9 cellular contexts compared by ENCODE assay signal in genomic region chr10:6300106-6300783, GRCh38.
DNase-seq lines count a peak whose midpoint lies in the region; ATAC-seq and TF ChIP-seq lines count a peak whose summit lies in the region.
"Had no signal": no experiment of that assay in that cellular context is flagged by ENCODE, and none has a peak within 500 bp of the region (broad histone marks: within the 10 kb centered on the region; RNA-seq: fewer than 3 reads in every experiment).

No MANE protein-coding gene starts in this region.

- no peaks in the 10 kb centered on the region for H3K79me2 ChIP-seq in DOHH2 (ENCODE audit: control insufficient read depth, low read length)

- peak overlapping the region; percentile 83 for H3K4me2 ChIP-seq in DOHH2 (ENCODE audit: low read length)

- H4K20me1 ChIP-seq in DOHH2 (ENCODE audit: control insufficient read depth, insufficient read depth, low read depth, low read length): no peaks in the 10 kb centered on the region

- H3K4me3 ChIP-seq in DOHH2 (ENCODE audit: low read length): peak overlapping the region; percentile 62

- H3K27me3 ChIP-seq in DOHH2 (ENCODE audit: control insufficient read depth, low read length): no peaks in the 10 kb centered on the region

- H3K9me3 ChIP-seq in DOHH2 (ENCODE audit: control insufficient read depth, insufficient read depth, low read length): no peaks in the 10 kb centered on the region

- no peaks in the 10 kb centered on the region for H3K9me2 ChIP-seq in DOHH2 (replicated peaks; ENCODE audit: control insufficient read depth, low read length)

- DNase-seq in activated CD4-positive, CD25-positive, alpha-beta regulatory T cell treated with anti-CD3 and anti-CD28 coated beads, Interleukin-2, amount 50 U/mL, for 72 hours: peak; percentile 34
- peak; percentile 12 for DNase-seq in fibroblast of the conjunctiva (ENCODE audit: low read depth)
- DNase-seq in stimulated activated CD4-positive, alpha-beta T cell treated with anti-CD3 and anti-CD28 coated beads, Interleukin-4, amount 100 ng/mL, for 24 hours: peak; percentile 26
- DNase-seq in NCI-H128 (lab: John Stamatoyannopoulos, UW; ENCODE audit: unreplicated experiment): no peak
- DNase-seq in NCI-H748 treated with DMSO at 0.1 percent for 48 hours (lab: John Stamatoyannopoulos, UW): no peak

- H3K27ac ChIP-seq in DOHH2 (ENCODE audit: low read depth, low read length): peak overlapping the region; percentile 91

- peaks cover 18% of the 10 kb centered on the region for H3F3A ChIP-seq in DOHH2 (ENCODE audit: control insufficient read depth, insufficient read depth)

- no peak for TF ChIP-seq CTCF in DOHH2 (IDR thresholded peaks at IDR 0.05; ENCODE audit: low read depth, low read length, poor library complexity, severe bottlenecking)

- H3K4me1 ChIP-seq in DOHH2 (ENCODE audit: control insufficient read depth, low read length): peaks cover 87% of the 10 kb centered on the region

- ATAC-seq in GM19468 (IDR thresholded peaks at IDR 0.05; ENCODE audit: extremely low read depth, unreplicated experiment): peak; percentile 89
- ATAC-seq in HG03521 (IDR thresholded peaks at IDR 0.05; ENCODE audit: unreplicated experiment): peak; percentile 82
- ATAC-seq: Panc1 had no signal

- H3K36me3 ChIP-seq in DOHH2 (ENCODE audit: control insufficient read depth, low read length): no peaks in the 10 kb centered on the region

Comparison
In these comparisons a context has a peak if more than half of its experiments do, and no peak if none do; other contexts are left out.
1. DNase-seq: peak in activated CD4-positive, CD25-positive, alpha-beta regulatory T cell treated with anti-CD3 and anti-CD28 coated beads, Interleukin-2, amount 50 U/mL, for 72 hours (single experiment), fibroblast of the conjunctiva (single experiment) and stimulated activated CD4-positive, alpha-beta T cell treated with anti-CD3 and anti-CD28 coated beads, Interleukin-4, amount 100 ng/mL, for 24 hours (single experiment); none in NCI-H128 (single experiment) and NCI-H748 treated with DMSO at 0.1 percent for 48 hours (single experiment).